In the genomic region with DNA sequence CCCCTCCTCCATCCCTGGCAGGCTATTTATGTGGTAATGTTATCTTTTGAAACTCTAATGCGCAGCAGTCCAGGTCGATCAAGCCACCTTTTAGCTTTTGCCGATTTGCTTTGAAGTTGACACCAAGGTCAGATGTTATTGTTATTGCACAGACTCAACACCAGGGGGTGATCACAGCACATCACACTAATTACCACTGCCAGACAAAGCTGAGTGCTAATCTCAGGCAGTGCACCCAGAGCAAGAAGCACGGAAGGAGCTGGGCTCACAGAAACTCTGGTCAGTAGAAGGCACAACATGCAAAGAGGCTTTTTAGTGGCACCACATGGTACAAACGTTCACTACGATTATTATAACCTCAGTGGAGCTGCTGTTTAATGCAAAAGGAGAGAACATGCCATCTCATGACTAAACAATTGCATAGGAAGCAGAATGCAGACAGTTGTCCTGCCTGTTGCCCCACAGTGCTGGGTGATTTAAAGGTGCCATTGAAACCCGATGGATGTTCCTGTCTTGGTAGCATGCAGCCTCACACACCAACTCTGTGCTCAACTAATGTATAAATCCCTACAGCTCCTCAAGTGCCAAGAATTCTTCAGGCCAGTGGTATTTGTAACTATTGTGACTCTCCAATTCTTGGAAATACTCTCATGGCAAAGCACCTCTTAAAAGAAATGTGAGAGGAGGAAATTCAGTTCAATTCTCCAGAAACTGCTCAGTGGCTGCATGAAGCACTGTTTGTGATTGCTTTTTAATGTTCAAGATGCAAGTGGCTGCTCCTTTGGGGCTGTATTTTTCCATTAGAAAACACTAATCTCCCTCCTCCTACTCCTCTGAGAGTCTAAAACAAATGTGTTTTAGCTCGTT, we compare ENCODE assay signal across 8 cellular contexts.
A peak's percentile ranks its signal among the peaks of the same experiment; 100 is the strongest.
DNase-seq lines count a peak whose midpoint lies in the region; ATAC-seq lines count a peak whose summit lies in the region.

No MANE protein-coding gene starts in this region.

- peak; percentile 90 for ATAC-seq in GM18498 (IDR thresholded peaks at IDR 0.05; ENCODE audit: unreplicated experiment)
- peak; percentile 84 for ATAC-seq in HG02840 (IDR thresholded peaks at IDR 0.05; ENCODE audit: low FRiP score, unreplicated experiment)
- ATAC-seq in T-helper 17 cell = peak; percentile 96

- peak; percentile 67 for DNase-seq in A172 (ENCODE audit: low spot score)
- peak; percentile 56 for DNase-seq in NCI-H146 (lab: John Stamatoyannopoulos, UW)
- peak in 2 of 3 donors; percentile 10 to 18 for DNase-seq in T-helper 17 cell
- DNase-seq in brain pericyte (ENCODE audit: low read depth, low spot score) = peak; percentile 48
- DNase-seq in immature natural killer cell = peak; percentile 68 to 78 (median 71)
- peak; percentile 2 to 10 for DNase-seq in stimulated activated CD4-positive, alpha-beta T cell treated with anti-CD3 and anti-CD28 coated beads, Interleukin-12 subunit alpha, Interleukin-12 subunit beta, amount 100 ng/mL, for 24 hours (ENCODE audit: low read depth in 2 of 2)

- H3K27me3 Mint-ChIP-seq in T-helper 17 cell (peaks cover 23% of the 10 kb centered on the region), immature natural killer cell (ENCODE audit: low read depth in 3 of 3) (peaks cover 0 to 4% (median 4%) of the 10 kb centered on the region in 3 donors)

- H3K27ac Mint-ChIP-seq in T-helper 17 cell = no peak overlapping the region
- no peak overlapping the region for H3K27ac Mint-ChIP-seq in immature natural killer cell

- H3K4me1 Mint-ChIP-seq in T-helper 17 cell = peaks cover 6% of the 10 kb centered on the region
- H3K4me1 Mint-ChIP-seq in immature natural killer cell = peaks cover 8 to 11% of the 10 kb centered on the region in 2 donors

- no peaks in the 10 kb centered on the region for H3K9me3 Mint-ChIP-seq in immature natural killer cell

- H3K4me3 Mint-ChIP-seq in T-helper 17 cell (peak overlapping the region; percentile 67), immature natural killer cell (peak overlapping the region in 4 of 5 donors; percentile 43 to 66 (median 50))

- no peaks in the 10 kb centered on the region for H3K36me3 Mint-ChIP-seq in T-helper 17 cell (ENCODE audit: low read depth)
- H3K36me3 Mint-ChIP-seq in immature natural killer cell = no peaks in the 10 kb centered on the region

- H3K9me3 ChIP-seq in T-helper 17 cell (ENCODE audit: control insufficient read depth, low read length, poor library complexity, severe bottlenecking) = no peaks in the 10 kb centered on the region

Comparison
In these comparisons a context has a peak if more than half of its experiments do, and no peak if none do; other contexts are left out.
1. Peak in every context shown above with its lines: DNase-seq and ATAC-seq.
2. DNase-seq: peak in every context shown above with its lines; median percentile 71 in immature natural killer cell; 67 in A172; 56 in NCI-H146; 48 in brain pericyte; 14 in T-helper 17 cell; 6 in stimulated activated CD4-positive, alpha-beta T cell treated with anti-CD3 and anti-CD28 coated beads, Interleukin-12 subunit alpha, Interleukin-12 subunit beta, amount 100 ng/mL, for 24 hours.